In genomic region chr15:101251830-101252820, GRCh38 we compare ENCODE assay signal across 8 cellular contexts. TPM values are rescaled to one million over a fixed set of nuclear protein-coding genes. Genes with fewer than 3 reads are reported as not detected.
DNase-seq lines count a peak whose midpoint lies in the region; ATAC-seq and TF ChIP-seq lines count a peak whose summit lies in the region.

Gene CHSY1, minus strand, starts transcription at chr15:101252048. Its CDS starts 592 bp downstream, at chr15:101251456.

- H3K9me3 ChIP-seq in liver (ENCODE audit: control insufficient read depth in 4 of 4, low read length in 3 of 4), result no peaks in the 10 kb centered on the region

- H3K4me1 Mint-ChIP-seq in dendritic cell treated with granulocyte-macrophage colony-stimulating factor and Interleukin-4, amounts not matched to agents 40 ng/mL and 50 ng/mL, for 4 days (ENCODE audit: low read depth), result peaks cover 41% of the 10 kb centered on the region

- intact Hi-C loops in dendritic cell treated with granulocyte-macrophage colony-stimulating factor and Interleukin-4, amounts not matched to agents 40 ng/mL and 50 ng/mL, for 4 days (cut with micrococcal nuclease), result loop anchor here (10.0 kb wide), 2 partner anchors 127 to 337 kb away; partner anchors contain the start of gene LRRK1

- H3K27me3 ChIP-seq in liver (ENCODE audit: control insufficient read depth in 4 of 4, insufficient read depth in 4 of 4, low read length in 3 of 4), result no peaks in the 10 kb centered on the region

- ATAC-seq in GM19023 (IDR thresholded peaks at IDR 0.05; ENCODE audit: unreplicated experiment), result peak; percentile 70
- ATAC-seq in HG03196 (IDR thresholded peaks at IDR 0.05; ENCODE audit: unreplicated experiment), result peak; percentile 63

- H3K27ac ChIP-seq in liver (ENCODE audit: low read depth in 1 of 2, low read length in 2 of 2), result peak within 1 kb of the TSS; percentile 70 to 74

- DNase-seq in AG20443 (ENCODE audit: low spot score) (peak; percentile 91), NCI-H524 treated with DMSO at 0.1 percent for 48 hours (lab: John Stamatoyannopoulos, UW) (peak; percentile 43)
- DNase-seq in activated CD4-positive, alpha-beta T cell treated with anti-CD3 and anti-CD28 coated beads, Interleukin-2, amount 50 U/mL, for 24 hours (ENCODE audit: low read depth in 1 of 2, low spot score in 1 of 2), result peak; percentile 69 to 74
- DNase-seq in stimulated activated CD4-positive, alpha-beta T cell treated with anti-CD3 and anti-CD28 coated beads, Interleukin-4, amount 100 ng/mL, for 1 hour, result peak; percentile 85

- peak within 1 kb of the TSS; percentile 45 to 56 for H3K9ac ChIP-seq in liver (ENCODE audit: low read depth in 1 of 2, low read length in 2 of 2)

- H3K9me3 Mint-ChIP-seq in dendritic cell treated with granulocyte-macrophage colony-stimulating factor and Interleukin-4, amounts not matched to agents 40 ng/mL and 50 ng/mL, for 4 days, result no peaks in the 10 kb centered on the region

- peak within 1 kb of the TSS; percentile 97 for H3K4me3 Mint-ChIP-seq in dendritic cell treated with granulocyte-macrophage colony-stimulating factor and Interleukin-4, amounts not matched to agents 40 ng/mL and 50 ng/mL, for 4 days

- H3K27me3 Mint-ChIP-seq in dendritic cell treated with granulocyte-macrophage colony-stimulating factor and Interleukin-4, amounts not matched to agents 40 ng/mL and 50 ng/mL, for 4 days, result peaks cover 7% of the 10 kb centered on the region

- no peak for TF ChIP-seq CTCF in liver (IDR thresholded peaks at IDR 0.05; ENCODE audit: low read depth, low read length, missing input control)

- H3K4me1 ChIP-seq in liver (ENCODE audit: control insufficient read depth in 4 of 4, insufficient read depth in 4 of 4, low read length in 3 of 4), result peaks cover 3 to 21% (median 10%) of the 10 kb centered on the region in 4 donors

- WGBS in liver, result under 1% methylated on average over 108 of the region's 108 CpGs

- H3K27ac Mint-ChIP-seq in dendritic cell treated with granulocyte-macrophage colony-stimulating factor and Interleukin-4, amounts not matched to agents 40 ng/mL and 50 ng/mL, for 4 days, result peak within 1 kb of the TSS; percentile 91

- peaks cover 4% of the 10 kb centered on the region for H3K36me3 Mint-ChIP-seq in dendritic cell treated with granulocyte-macrophage colony-stimulating factor and Interleukin-4, amounts not matched to agents 40 ng/mL and 50 ng/mL, for 4 days (ENCODE audit: low read depth)

- H3K4me3 ChIP-seq in liver (ENCODE audit: low read depth in 1 of 3, low read length in 3 of 3), result peak within 1 kb of the TSS; percentile 58 to 95 (median 69)

- peak in 1 of 2 donors; percentile 16 for TF ChIP-seq RAD21 in liver (IDR thresholded peaks at IDR 0.05)

- no peaks in the 10 kb centered on the region for H3K36me3 ChIP-seq in liver (ENCODE audit: control insufficient read depth in 4 of 4, insufficient read depth in 3 of 4, low read depth in 1 of 4, low read length in 3 of 4)

TF ChIP-seq in liver, 16 proteins besides CTCF, POLR2A, EP300 and RAD21:
- peak; percentile 39 for TF ChIP-seq SP1 (IDR thresholded peaks at IDR 0.05)
- peak; percentile 65 for TF ChIP-seq YY1 (IDR thresholded peaks at IDR 0.05)
- TF ChIP-seq ZBTB33 (IDR thresholded peaks at IDR 0.05), result no peak

RNA-seq across cellular contexts. Expression of gene CHSY1, which starts in this region (rescaled TPM):
- total RNA-seq in liver, result 10 to 100 TPM in 1 of 2 donors, 1 to 10 TPM in 1; 9.5 to 12.3 TPM
- polyA plus RNA-seq in liver, result 1 to 10 TPM; 1.4 to 3.7 TPM

Comparison
In these comparisons a context has a peak if more than half of its experiments do, and no peak if none do; other contexts are left out.
1. Peak in every context shown above with its lines: DNase-seq, ATAC-seq, H3K4me3 ChIP-seq and H3K27ac ChIP-seq.